In genomic region chr11:86743223-86744118, GRCh38 we compare ENCODE assay signal across 2 cellular contexts.
A peak's percentile ranks its signal among the peaks of the same experiment; 100 is the strongest.
TF ChIP-seq lines count a peak whose summit lies in the region.

No MANE protein-coding gene starts in this region.

TF ChIP-seq in GM12878, 131 proteins besides CTCF, POLR2A, EP300 and RAD21:
- TF ChIP-seq NKRF (conservative IDR thresholded peaks at IDR 0.05): no peak
- TF ChIP-seq HDGF (IDR thresholded peaks at IDR 0.05): no peak
- no peak for TF ChIP-seq CHD4 (IDR thresholded peaks at IDR 0.05)
- TF ChIP-seq IKZF2 (IDR thresholded peaks at IDR 0.05): 0 out of 4 replicates have a peak, but pooled peaks of 1 of the 2 experiments have one; percentile 16
- TF ChIP-seq RFX5 (IDR thresholded peaks at IDR 0.05; ENCODE audit: low read depth, low read length): peak; percentile 88
- TF ChIP-seq, protein P1, sequence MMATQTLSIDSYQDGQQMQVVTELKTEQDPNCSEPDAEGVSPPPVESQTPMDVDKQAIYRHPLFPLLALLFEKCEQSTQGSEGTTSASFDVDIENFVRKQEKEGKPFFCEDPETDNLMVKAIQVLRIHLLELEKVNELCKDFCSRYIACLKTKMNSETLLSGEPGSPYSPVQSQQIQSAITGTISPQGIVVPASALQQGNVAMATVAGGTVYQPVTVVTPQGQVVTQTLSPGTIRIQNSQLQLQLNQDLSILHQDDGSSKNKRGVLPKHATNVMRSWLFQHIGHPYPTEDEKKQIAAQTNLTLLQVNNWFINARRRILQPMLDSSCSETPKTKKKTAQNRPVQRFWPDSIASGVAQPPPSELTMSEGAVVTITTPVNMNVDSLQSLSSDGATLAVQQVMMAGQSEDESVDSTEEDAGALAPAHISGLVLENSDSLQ (IDR thresholded peaks at IDR 0.05): peak; percentile 62

TF ChIP-seq in HepG2, 621 proteins besides CTCF, POLR2A, EP300 and RAD21:
- 0 out of 2 replicates have a peak, but pooled peaks have one; percentile 30 for TF ChIP-seq ATF3 (CRISPR knock-in tag; IDR thresholded peaks at IDR 0.05)
- 0 out of 4 replicates have a peak, but pooled peaks of 1 of the 2 experiments have one; percentile 7 for TF ChIP-seq MAFK (conservative IDR thresholded peaks at IDR 0.05 in 1 of 2, IDR thresholded peaks at IDR 0.05 in 1 of 2; ENCODE audit: low read length in 2 of 2)
- TF ChIP-seq TOPORS (CRISPR knock-in tag; IDR thresholded peaks at IDR 0.05): no peak
- TF ChIP-seq FOSL2 (CRISPR knock-in tag; IDR thresholded peaks at IDR 0.05): peak; percentile 95
- TF ChIP-seq RFX5 (IDR thresholded peaks at IDR 0.05; ENCODE audit: low read depth, low read length): peak; percentile 96
- TF ChIP-seq ZNF333 (CRISPR knock-in tag; IDR thresholded peaks at IDR 0.05; ENCODE audit: borderline replicate concordance): no peak
- no peak for TF ChIP-seq GATAD1 (CRISPR knock-in tag; IDR thresholded peaks at IDR 0.05)
- peak; percentile 91; the same call in 1 of the 2 replicates for TF ChIP-seq RFXANK (CRISPR knock-in tag; IDR thresholded peaks at IDR 0.05)
- TF ChIP-seq ARID3A (IDR thresholded peaks at IDR 0.05; ENCODE audit: low read depth, low read length): 0 out of 2 replicates have a peak, but pooled peaks have one; percentile 3
- no peak for TF ChIP-seq POLR2AphosphoS5 (IDR thresholded peaks at IDR 0.05; ENCODE audit: low read depth, low read length)
- TF ChIP-seq NFE2L2 (IDR thresholded peaks at IDR 0.05; ENCODE audit: low read length): peak; percentile 27; the same call in 1 of the 2 replicates
- TF ChIP-seq ZNF790 (CRISPR knock-in tag; IDR thresholded peaks at IDR 0.05; ENCODE audit: borderline replicate concordance): no peak
